ENCODE assay signal across 19 cellular contexts in the genomic region with DNA sequence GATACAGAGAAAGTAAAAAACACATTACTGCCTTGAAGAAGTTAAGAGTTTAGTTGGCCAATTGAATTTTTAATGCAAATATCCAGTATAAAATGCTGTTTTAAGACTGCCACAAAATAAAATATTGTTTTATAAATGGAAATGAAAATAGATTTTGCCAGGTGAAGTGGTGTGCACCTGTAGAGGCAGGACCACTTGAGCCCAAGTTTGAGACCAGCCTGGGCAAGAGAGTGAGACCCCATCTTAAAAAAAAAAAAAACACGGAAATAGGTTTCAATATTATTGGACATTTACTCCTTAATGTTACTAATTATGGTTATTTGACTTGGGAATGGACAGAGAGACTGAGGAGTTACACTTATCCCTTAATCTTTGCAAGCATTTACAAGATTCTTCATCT.
"Had no signal": no experiment of that assay in that cellular context is flagged by ENCODE, and none has a peak within 500 bp of the region (broad histone marks: within the 10 kb centered on the region; RNA-seq: fewer than 3 reads in every experiment).

No MANE protein-coding gene starts in this region.

- H3K36me3 ChIP-seq: lower lobe of right lung had no signal

- DNase-seq: activated CD4-positive, alpha-beta T cell treated with anti-CD3 and anti-CD28 coated beads, Interleukin-2, amount 50 U/mL, for 4 hours; activated CD4-positive, CD25-positive, alpha-beta regulatory T cell treated with anti-CD3 and anti-CD28 coated beads, Interleukin-2, amount 50 U/mL, for 72 hours; activated naive CD4-positive, alpha-beta T cell treated with anti-CD3 and anti-CD28 coated beads for 36 hours; aorta; cerebellar nuclear complex; cortex of kidney; foreskin melanocyte; hypothalamus; islet precursor cell; lower lobe of right lung; retina; stimulated activated CD4-positive, alpha-beta T cell treated with anti-CD3 and anti-CD28 coated beads, Interleukin-12 subunit alpha, Interleukin-12 subunit beta, amount 100 ng/mL, for 4 hours; stimulated activated CD4-positive, alpha-beta T cell treated with anti-CD3 and anti-CD28 coated beads, Interleukin-1b, Interleukin-23, amount 100 ng/mL, for 48 hours; stimulated activated naive CD8-positive, alpha-beta T cell treated with anti-CD3 and anti-CD28 coated beads, Interleukin-15, Interleukin-2, amounts not matched to agents 100 U/mL and 50 U/mL, for 24 hours; substantia nigra; T-helper 9 cell had no signal

- H3K27ac ChIP-seq: lower lobe of right lung, tibial nerve, VCaP had no signal

- H3K27me3 ChIP-seq: tibial nerve had no signal

- H3K27ac Mint-ChIP-seq: activated naive CD4-positive, alpha-beta T cell treated with anti-CD3 and anti-CD28 coated beads for 36 hours had no signal

- H3K4me3 ChIP-seq: tibial nerve had no signal

- H3K9me3 Mint-ChIP-seq: activated naive CD4-positive, alpha-beta T cell treated with anti-CD3 and anti-CD28 coated beads for 36 hours; mesothelial cell of epicardium had no signal

- H3K9me3 ChIP-seq: lower lobe of right lung, tibial nerve had no signal
